In genomic region chr10:6088721-6089333, GRCh38 we compare ENCODE assay signal across 8 cellular contexts. TPM values are rescaled to one million over a fixed set of nuclear protein-coding genes. Genes with fewer than 3 reads are reported as not detected.
DNase-seq lines count a peak whose midpoint lies in the region; ATAC-seq and TF ChIP-seq lines count a peak whose summit lies in the region.

TSS of gene RBM17 (plus strand) at chr10:6089034. CDS start at chr10:6097066, 8,032 bp downstream.

- no peaks in the 10 kb centered on the region for H3K27me3 ChIP-seq in OCI-LY1 (ENCODE audit: insufficient read depth, low read length)

- H3K4me2 ChIP-seq in OCI-LY1 (ENCODE audit: low read length), result peak within 1 kb of the TSS; percentile 83

- H3K9ac ChIP-seq in OCI-LY1 (ENCODE audit: low read length), result peak within 1 kb of the TSS; percentile 84

- peak; percentile 75 for ATAC-seq in GM21515 (IDR thresholded peaks at IDR 0.05; ENCODE audit: unreplicated experiment)
- peak; percentile 97 for ATAC-seq in mucosa of descending colon

- H3K36me3 ChIP-seq in OCI-LY1 (ENCODE audit: insufficient read depth, low read length) (peaks cover 14% of the 10 kb centered on the region; the same call in 1 of the 2 replicates), mucosa of descending colon (ENCODE audit: low read depth) (no peaks in the 10 kb centered on the region)

- H3K9me2 ChIP-seq in OCI-LY1 (ENCODE audit: low read depth, low read length), result no peaks in the 10 kb centered on the region

- DNase-seq in DMS153 (lab: John Stamatoyannopoulos, UW), result peak; percentile 79
- DNase-seq in HuH-7 (ENCODE audit: low spot score), result peak; percentile 80
- peak; percentile 98 for DNase-seq in activated T-cell treated with anti-CD3 and anti-CD28 coated beads for 24 hours (ENCODE audit: low read depth)
- peak; percentile 48 for DNase-seq in epidermal melanocyte (ENCODE audit: insufficient read length, low spot score)
- DNase-seq in mucosa of descending colon, result peak; percentile 97 to 98 (median 97)
- peak; percentile 94 for DNase-seq in stimulated activated CD8-positive, alpha-beta memory T cell treated with anti-CD3 and anti-CD28 coated beads, Interleukin-4, amount 100 ng/mL, for 24 hours (ENCODE audit: low read depth)

- intact Hi-C loops in mucosa of descending colon (cut with DNase I, micrococcal nuclease), result loop anchor here in 1 of 2 donors (10.0 kb wide), 1 partner anchor 74 kb away; no protein-coding TSS in a partner anchor

- no peaks in the 10 kb centered on the region for H4K20me1 ChIP-seq in OCI-LY1 (ENCODE audit: insufficient read depth, low read length)

- peak; percentile 100 for TF ChIP-seq CTCF in OCI-LY1 (IDR thresholded peaks at IDR 0.05; ENCODE audit: low read length)
- TF ChIP-seq CTCF in mucosa of descending colon (IDR thresholded peaks at IDR 0.05), result peak; percentile 100

- peaks cover 76% of the 10 kb centered on the region for H3K4me1 ChIP-seq in OCI-LY1 (ENCODE audit: insufficient read depth, low read length, severe bottlenecking)
- H3K4me1 ChIP-seq in mucosa of descending colon (ENCODE audit: low read depth), result peaks cover 25% of the 10 kb centered on the region

- peak within 1 kb of the TSS; percentile 6; the same call in 1 of the 2 replicates for H2AFZ ChIP-seq in OCI-LY1 (ENCODE audit: low read length)

- peak within 1 kb of the TSS; percentile 78 for H3K4me3 ChIP-seq in OCI-LY1 (ENCODE audit: low read depth, low read length, poor library complexity, severe bottlenecking)
- H3K4me3 ChIP-seq in mucosa of descending colon, result peak within 1 kb of the TSS; percentile 97

- no peaks in the 10 kb centered on the region for H3F3A ChIP-seq in OCI-LY1 (ENCODE audit: insufficient read depth, low read length)

- H3K27ac ChIP-seq in OCI-LY1 (ENCODE audit: low read depth, low read length, poor library complexity, severe bottlenecking), result peak within 1 kb of the TSS; percentile 94

- H3K9me3 ChIP-seq in OCI-LY1 (ENCODE audit: low read length) (no peaks in the 10 kb centered on the region), mucosa of descending colon (no peaks in the 10 kb centered on the region)

- peaks cover 48% of the 10 kb centered on the region for H3K79me2 ChIP-seq in OCI-LY1 (ENCODE audit: insufficient read depth, low read length)

RNA-seq across cellular contexts. Expression of gene RBM17, which starts in this region (rescaled TPM):
- 100 to 1,000 TPM in 1 of 3 donors, 10 to 100 TPM in 2; 87.4 to 100 (median 90.8) TPM for total RNA-seq in mucosa of descending colon

Comparison
In these comparisons a context has a peak if more than half of its experiments do, and no peak if none do; other contexts are left out.
1. Peak in every context shown above with its lines: DNase-seq, ATAC-seq, H3K4me3 ChIP-seq and H3K27ac ChIP-seq.
2. DNase-seq: peak in every context shown above with its lines; median percentile 98 in activated T-cell treated with anti-CD3 and anti-CD28 coated beads for 24 hours; 97 in mucosa of descending colon; 94 in stimulated activated CD8-positive, alpha-beta memory T cell treated with anti-CD3 and anti-CD28 coated beads, Interleukin-4, amount 100 ng/mL, for 24 hours; 80 in HuH-7; 79 in DMS153; 48 in epidermal melanocyte.